Comparison of ENCODE assay signal across 8 cellular contexts in genomic region chr3:72738752-72739520, GRCh38.
A peak's percentile ranks its signal among the peaks of the same experiment; 100 is the strongest.
DNase-seq lines count a peak whose midpoint lies in the region; ATAC-seq and TF ChIP-seq lines count a peak whose summit lies in the region.

No MANE protein-coding gene starts in this region.

- H3K36me3 ChIP-seq in heart right ventricle (no peaks in the 10 kb centered on the region), rectal smooth muscle tissue (ENCODE audit: control insufficient read depth, insufficient read depth, low read length) (no peaks in the 10 kb centered on the region), upper lobe of right lung (no peaks in the 10 kb centered on the region)

- peak in 2 of 9 donors; percentile 16 to 18 for TF ChIP-seq CTCF in heart right ventricle (IDR thresholded peaks at IDR 0.05)
- TF ChIP-seq CTCF in upper lobe of right lung (IDR thresholded peaks at IDR 0.05) = no peak

- intact Hi-C loops in heart right ventricle (cut with DNase I) (no loop called here), upper lobe of right lung (cut with DNase I) (no loop called here)

- H3K4me3 ChIP-seq in heart right ventricle = peak overlapping the region; percentile 17 to 55 (median 40)
- peak overlapping the region; percentile 70 for H3K4me3 ChIP-seq in rectal smooth muscle tissue (ENCODE audit: low read length)
- peak overlapping the region; percentile 47 for H3K4me3 ChIP-seq in upper lobe of right lung

- DNase-seq in ELR (ENCODE audit: low read depth) (peak; percentile 13), SK-N-DZ (ENCODE audit: low spot score) (peak; percentile 37), heart right ventricle (peak in 1 of 2 donors; percentile 48), upper lobe of right lung (peak; percentile 80), AML-193 (lab: John Stamatoyannopoulos, UW) (no peak)
- DNase-seq in activated naive CD8-positive, alpha-beta T cell treated with anti-CD3 and anti-CD28 coated beads, Interleukin-2, amount 10 ng/mL, durations not matched to agents 7 days and 5 days = peak; percentile 82

- no peak overlapping the region for H3K9ac ChIP-seq in rectal smooth muscle tissue (ENCODE audit: low read length)

- POLR2A ChIA-PET in activated naive CD8-positive, alpha-beta T cell treated with anti-CD3 and anti-CD28 coated beads, Interleukin-2, amount 10 ng/mL, durations not matched to agents 7 days and 5 days (lab: Charles Lee) = interaction anchor here (0.8 to 2.1 kb wide), 5 partner anchors 17 to 258 kb away, joined by 3 to 10 read pairs (median 3); partner anchors contain the start of gene PPP4R2

- peak overlapping the region; percentile 88 for H3K27ac Mint-ChIP-seq in activated naive CD8-positive, alpha-beta T cell treated with anti-CD3 and anti-CD28 coated beads, Interleukin-2, amount 10 ng/mL, durations not matched to agents 7 days and 5 days

- peaks cover 2% of the 10 kb centered on the region for H3K27me3 Mint-ChIP-seq in activated naive CD8-positive, alpha-beta T cell treated with anti-CD3 and anti-CD28 coated beads, Interleukin-2, amount 10 ng/mL, durations not matched to agents 7 days and 5 days

- H3K27me3 ChIP-seq in heart right ventricle = peaks cover 0 to 22% (median 9%) of the 10 kb centered on the region in 7 donors
- no peaks in the 10 kb centered on the region for H3K27me3 ChIP-seq in rectal smooth muscle tissue (ENCODE audit: control insufficient read depth, insufficient read depth, low read length)
- peaks cover 9% of the 10 kb centered on the region for H3K27me3 ChIP-seq in upper lobe of right lung

- H3K9me3 ChIP-seq in heart right ventricle (peaks cover 0 to 11% (median 5%) of the 10 kb centered on the region in 11 donors), upper lobe of right lung (no peaks in the 10 kb centered on the region)

- 10 to 13% methylated on average over 53 of the region's 53 CpGs for WGBS in heart right ventricle, 2 donors

- ATAC-seq in HG03175 (IDR thresholded peaks at IDR 0.05; ENCODE audit: unreplicated experiment) = peak; percentile 64
- ATAC-seq in activated naive CD8-positive, alpha-beta T cell treated with anti-CD3 and anti-CD28 coated beads, Interleukin-2, amount 10 ng/mL, durations not matched to agents 7 days and 5 days (ENCODE audit: low read depth) = peak; percentile 95
- peak; percentile 58 to 91 (median 79) for ATAC-seq in heart right ventricle
- ATAC-seq in upper lobe of right lung = peak; percentile 86

- peaks cover 9% of the 10 kb centered on the region for H3K4me1 Mint-ChIP-seq in activated naive CD8-positive, alpha-beta T cell treated with anti-CD3 and anti-CD28 coated beads, Interleukin-2, amount 10 ng/mL, durations not matched to agents 7 days and 5 days

- peaks cover 2% of the 10 kb centered on the region for H3K9me3 Mint-ChIP-seq in activated naive CD8-positive, alpha-beta T cell treated with anti-CD3 and anti-CD28 coated beads, Interleukin-2, amount 10 ng/mL, durations not matched to agents 7 days and 5 days

- H3K4me1 ChIP-seq in heart right ventricle = peaks cover 0 to 15% (median 9%) of the 10 kb centered on the region in 9 donors
- no peaks in the 10 kb centered on the region for H3K4me1 ChIP-seq in rectal smooth muscle tissue (ENCODE audit: control insufficient read depth, insufficient read depth, low read length)
- H3K4me1 ChIP-seq in upper lobe of right lung = peaks cover 3% of the 10 kb centered on the region

- H3K4me3 Mint-ChIP-seq in activated naive CD8-positive, alpha-beta T cell treated with anti-CD3 and anti-CD28 coated beads, Interleukin-2, amount 10 ng/mL, durations not matched to agents 7 days and 5 days = peak overlapping the region; percentile 87

- peaks cover 4% of the 10 kb centered on the region for H3K36me3 Mint-ChIP-seq in activated naive CD8-positive, alpha-beta T cell treated with anti-CD3 and anti-CD28 coated beads, Interleukin-2, amount 10 ng/mL, durations not matched to agents 7 days and 5 days

- H3K27ac ChIP-seq in heart right ventricle = peak overlapping the region in 1 of 10 donors; percentile 32
- no peak overlapping the region for H3K27ac ChIP-seq in rectal smooth muscle tissue (ENCODE audit: low read depth, low read length)
- H3K27ac ChIP-seq in upper lobe of right lung = no peak overlapping the region

Comparison
In these comparisons a context has a peak if more than half of its experiments do, and no peak if none do; other contexts are left out.
1. DNase-seq: peak in ELR (single experiment), SK-N-DZ (single experiment), activated naive CD8-positive, alpha-beta T cell treated with anti-CD3 and anti-CD28 coated beads, Interleukin-2, amount 10 ng/mL, durations not matched to agents 7 days and 5 days (single experiment) and upper lobe of right lung (single experiment); none in AML-193 (0 of 2).
2. Peak in every context shown above with its lines, with median percentiles within 50 percentile points of each other: ATAC-seq and H3K4me3 ChIP-seq.